20 cellular contexts compared by ENCODE assay signal in genomic region chr16:87000007-87000406, GRCh38.
"Had no signal": no experiment of that assay in that cellular context is flagged by ENCODE, and none has a peak within 500 bp of the region (broad histone marks: within the 10 kb centered on the region; RNA-seq: fewer than 3 reads in every experiment).

No MANE protein-coding gene starts in this region.

- H3K36me3 Mint-ChIP-seq: natural killer cell treated with Interleukin-12 subunit alpha and Interleukin-12 subunit beta and Interleukin-15 and Interleukin-18, amount 100 ng/mL, for 72 hours; stimulated activated naive B cell treated with anti-CD40 and anti-IgM and Interleukin-4, amounts not matched to agents 10 μg/mL and 1 μg/mL and 100 μg/mL, for 72 hours had no signal

- H3K27ac Mint-ChIP-seq: natural killer cell treated with Interleukin-12 subunit alpha and Interleukin-12 subunit beta and Interleukin-15 and Interleukin-18, amount 100 ng/mL, for 72 hours; stimulated activated naive B cell treated with anti-CD40 and anti-IgM and Interleukin-4, amounts not matched to agents 10 μg/mL and 1 μg/mL and 100 μg/mL, for 72 hours had no signal

- H3K4me3 ChIP-seq: colonic mucosa, heart left ventricle, lower lobe of right lung, pancreas had no signal

- H3K36me3 ChIP-seq: brain microvascular endothelial cell, colonic mucosa, heart left ventricle, lower lobe of right lung, neutrophil, pancreas had no signal

- ATAC-seq: heart left ventricle; left cardiac atrium; lower lobe of right lung; natural killer cell treated with Interleukin-12 subunit alpha and Interleukin-12 subunit beta and Interleukin-15 and Interleukin-18, amount 100 ng/mL, for 72 hours; stimulated activated naive B cell treated with anti-CD40 and anti-IgM and Interleukin-4, amounts not matched to agents 10 μg/mL and 1 μg/mL and 100 μg/mL, for 72 hours had no signal

- H3K4me1 Mint-ChIP-seq: stimulated activated naive B cell treated with anti-CD40 and anti-IgM and Interleukin-4, amounts not matched to agents 10 μg/mL and 1 μg/mL and 100 μg/mL, for 72 hours had no signal

- H3K9me3 ChIP-seq: colonic mucosa, lower lobe of right lung, neutrophil, pancreas had no signal

- DNase-seq: activated CD4-positive, alpha-beta T cell treated with anti-CD3 and anti-CD28 coated beads, Interleukin-2, amount 50 U/mL, for 1 hour; activated CD4-positive, CD25-positive, alpha-beta regulatory T cell treated with anti-CD3 and anti-CD28 coated beads, Interleukin-2, amount 50 U/mL, for 72 hours; activated CD8-positive, alpha-beta memory T cell treated with anti-CD3 and anti-CD28 coated beads for 24 hours; activated CD8-positive, alpha-beta memory T cell treated with anti-CD3 and anti-CD28 coated beads, Interleukin-2, amount 50 U/mL, for 48 hours; activated effector memory CD4-positive, alpha-beta T cell treated with Interleukin-2 at 50 U/mL for 16 hours; activated naive CD4-positive, alpha-beta T cell treated with anti-CD3 and anti-CD28 coated beads, Interleukin-2, amount 50 U/mL, for 16 hours; activated T-cell treated with anti-CD3 and anti-CD28 coated beads, Interleukin-2, amount 50 U/mL, for 48 hours; aorta; brain microvascular endothelial cell; central memory CD4-positive, alpha-beta T cell; colonic mucosa; erythroblast; heart left ventricle; left cardiac atrium; lower lobe of right lung; pancreas; stimulated activated naive B cell treated with anti-CD40 and anti-IgM and Interleukin-4, amounts not matched to agents 10 μg/mL and 1 μg/mL and 100 μg/mL, for 72 hours; T-helper 2 cell had no signal

- H3K27me3 ChIP-seq: brain microvascular endothelial cell, colonic mucosa, pancreas had no signal

- H3K4me3 Mint-ChIP-seq: natural killer cell treated with Interleukin-12 subunit alpha and Interleukin-12 subunit beta and Interleukin-15 and Interleukin-18, amount 100 ng/mL, for 72 hours; stimulated activated naive B cell treated with anti-CD40 and anti-IgM and Interleukin-4, amounts not matched to agents 10 μg/mL and 1 μg/mL and 100 μg/mL, for 72 hours had no signal
